13 cellular contexts compared by ENCODE assay signal in the genomic region with DNA sequence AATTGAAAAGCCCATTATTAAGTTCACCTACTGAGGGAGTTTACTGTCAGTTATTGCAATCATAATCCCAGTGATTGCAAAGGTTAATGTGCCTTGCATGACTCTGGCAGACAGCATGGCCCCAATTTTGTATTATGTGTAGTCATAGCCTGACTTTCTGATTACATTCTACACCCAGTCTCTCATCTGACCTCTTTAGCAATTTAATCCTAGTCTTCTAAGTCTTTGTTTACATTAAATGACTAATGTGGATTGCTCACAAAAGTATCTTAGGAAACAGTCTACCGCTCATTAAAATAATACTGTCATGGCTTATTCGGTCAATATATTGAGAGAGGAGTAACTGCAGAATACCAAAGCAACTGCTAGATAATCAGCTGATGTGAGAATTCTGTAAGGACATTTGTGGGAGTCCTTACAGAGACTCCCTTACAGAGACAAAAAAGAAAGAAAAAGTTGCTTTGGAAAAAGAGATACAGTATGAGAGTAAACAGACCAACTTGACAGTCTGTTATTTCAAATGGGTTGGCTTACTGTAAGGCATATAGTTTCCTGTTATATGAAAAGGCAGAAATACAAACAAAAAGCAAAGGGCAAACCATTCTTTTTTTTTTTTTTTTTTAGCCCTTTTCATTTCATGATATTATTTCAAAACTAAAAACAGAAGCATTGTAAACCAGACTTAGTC. TPM values are rescaled to one million over a fixed set of nuclear protein-coding genes. Genes with fewer than 3 reads are reported as not detected.
DNase-seq lines count a peak whose midpoint lies in the region; ATAC-seq, FAIRE-seq and TF ChIP-seq lines count a peak whose summit lies in the region.
"Had no signal": no experiment of that assay in that cellular context is flagged by ENCODE, and none has a peak within 500 bp of the region (broad histone marks: within the 10 kb centered on the region; RNA-seq: fewer than 3 reads in every experiment).

No MANE protein-coding gene starts in this region.

- H3K9me3 Mint-ChIP-seq in activated CD4-positive, alpha-beta T cell treated with anti-CD3 and anti-CD28 coated beads, Interleukin-2, amount 10 ng/mL, durations not matched to agents 24 days and 14 days: no peaks in the 10 kb centered on the region
- H3K9me3 Mint-ChIP-seq: stimulated activated naive CD8-positive, alpha-beta T cell treated with anti-CD3 and anti-CD28 coated beads, Interleukin-15, Interleukin-2, amounts not matched to agents 100 ng/mL and 50 ng/mL, for 24 hours had no signal

- peaks cover 30% of the 10 kb centered on the region for H3K4me1 Mint-ChIP-seq in activated CD4-positive, alpha-beta T cell treated with anti-CD3 and anti-CD28 coated beads, Interleukin-2, amount 10 ng/mL, durations not matched to agents 24 days and 14 days

- H3K9ac ChIP-seq in fibroblast of lung (ENCODE audit: insufficient read depth, low read length): no peak overlapping the region

- no peak overlapping the region for H2AFZ ChIP-seq in PC-9
- no peak overlapping the region for H2AFZ ChIP-seq in fibroblast of lung (ENCODE audit: low read length)

- no peak overlapping the region for H3K4me3 ChIP-seq in PC-9
- no peak overlapping the region for H3K4me3 ChIP-seq in fibroblast of lung (replicated peaks in 1 of 4; ENCODE audit: control extremely low read depth in 1 of 4, insufficient read depth in 1 of 4, low read depth in 3 of 4, low read length in 4 of 4)
- no peak overlapping the region for H3K4me3 ChIP-seq in small intestine (ENCODE audit: low read depth in 1 of 2, low read length in 2 of 2)
- H3K4me3 ChIP-seq: prostate gland had no signal

- 0 out of 2 replicates have a peak, but pooled peaks cover 3% of the 10 kb centered on the region for H3K9me2 ChIP-seq in PC-9 (ENCODE audit: insufficient read depth)

- no peaks in the 10 kb centered on the region for H3K27me3 ChIP-seq in PC-9 (ENCODE audit: insufficient read depth, low read depth)
- no peaks in the 10 kb centered on the region for H3K27me3 ChIP-seq in fibroblast of lung (ENCODE audit: control insufficient read depth, insufficient read depth, low read length)
- H3K27me3 ChIP-seq in small intestine (ENCODE audit: control insufficient read depth in 2 of 2, insufficient read depth in 2 of 2, low read length in 2 of 2): no peaks in the 10 kb centered on the region

- CTCF ChIA-PET in PC-9 (lab: Charles Lee): interaction anchor here (0.6 kb wide), 1 partner anchor 119 kb away, joined by 3 read pairs; no protein-coding TSS in a partner anchor

- H4K20me1 ChIP-seq in PC-9 (ENCODE audit: insufficient read depth): no peaks in the 10 kb centered on the region
- H4K20me1 ChIP-seq in fibroblast of lung (ENCODE audit: control insufficient read depth, extremely low read depth, insufficient read depth, low read length): no peaks in the 10 kb centered on the region

- H3K9me3 ChIP-seq in PC-9 (ENCODE audit: insufficient read depth, low read depth): no peaks in the 10 kb centered on the region
- no peaks in the 10 kb centered on the region for H3K9me3 ChIP-seq in fibroblast of lung (ENCODE audit: control insufficient read depth, insufficient read depth, low read depth, low read length)
- H3K9me3 ChIP-seq in small intestine (ENCODE audit: control insufficient read depth, low read depth): no peaks in the 10 kb centered on the region
- H3K9me3 ChIP-seq: prostate gland had no signal

- no peak for TF ChIP-seq CTCF in PC-9 (conservative IDR thresholded peaks at IDR 0.05)
- TF ChIP-seq CTCF in fibroblast of lung (conservative IDR thresholded peaks at IDR 0.05 in 1 of 2, IDR thresholded peaks at IDR 0.05 in 1 of 2; ENCODE audit: low read depth in 1 of 2, low read length in 2 of 2): no peak

- H3K36me3 Mint-ChIP-seq in activated CD4-positive, alpha-beta T cell treated with anti-CD3 and anti-CD28 coated beads, Interleukin-2, amount 10 ng/mL, durations not matched to agents 24 days and 14 days (ENCODE audit: low read depth): peaks cover 41% of the 10 kb centered on the region

- no peak overlapping the region for H3K4me3 Mint-ChIP-seq in activated CD4-positive, alpha-beta T cell treated with anti-CD3 and anti-CD28 coated beads, Interleukin-2, amount 10 ng/mL, durations not matched to agents 24 days and 14 days
- H3K4me3 Mint-ChIP-seq: B cell; stimulated activated naive CD8-positive, alpha-beta T cell treated with anti-CD3 and anti-CD28 coated beads, Interleukin-15, Interleukin-2, amounts not matched to agents 100 ng/mL and 50 ng/mL, for 24 hours had no signal

- no peak for FAIRE-seq in small intestine (lab: Jason Lieb, UNC)

- H3K36me3 ChIP-seq in PC-9 (ENCODE audit: low read depth) (peaks cover 25% of the 10 kb centered on the region), fibroblast of lung (ENCODE audit: control insufficient read depth, insufficient read depth, low read length) (peaks cover 8% of the 10 kb centered on the region), small intestine (ENCODE audit: control insufficient read depth in 2 of 2, insufficient read depth in 2 of 2, low read length in 2 of 2) (peaks cover 1 to 4% of the 10 kb centered on the region in 2 donors)
- H3K36me3 ChIP-seq: prostate gland had no signal

- WGBS in small intestine, 3 donors: 34 to 62% (median 55%) methylated on average over 2 of the region's 2 CpGs

- no peak for DNase-seq in activated CD4-positive, alpha-beta T cell treated with anti-CD3 and anti-CD28 coated beads, Interleukin-2, amount 10 ng/mL, durations not matched to agents 24 days and 14 days
- DNase-seq in activated CD4-positive, alpha-beta T cell treated with anti-CD3 and anti-CD28 coated beads for 48 hours: no peak
- DNase-seq in PC-9 (peak in 1 of 2 experiments; percentile 95), fibroblast of lung (ENCODE audit: low read depth in 2 of 2) (peak; percentile 80 to 86), small intestine (peak; percentile 57), epidermal melanocyte (ENCODE audit: insufficient read length, low spot score) (no peak), NCI-H446 treated with DMSO at 0.1 percent for 48 hours (lab: John Stamatoyannopoulos, UW) (no peak)
- DNase-seq: activated naive CD4-positive, alpha-beta T cell treated with Interleukin-2 at 50 U/mL for 16 hours; MM.1S had no signal

- no peak for ATAC-seq in GM21515 (IDR thresholded peaks at IDR 0.05; ENCODE audit: unreplicated experiment)

- H3K27ac ChIP-seq in PC-9 (peak overlapping the region; percentile 88), fibroblast of lung (ENCODE audit: insufficient read depth, low read length) (peak overlapping the region; percentile 53), small intestine (ENCODE audit: low read depth in 1 of 2, low read length in 1 of 2) (no peak overlapping the region)
- H3K27ac ChIP-seq: prostate gland had no signal

- POLR2A ChIA-PET in PC-9 (lab: Charles Lee; ENCODE audit: unreplicated experiment): interaction anchor here (0.7 kb wide), 1 partner anchor 442 kb away, joined by 6 read pairs; no protein-coding TSS in a partner anchor

- H3K4me2 ChIP-seq in PC-9 (peak overlapping the region; percentile 55), fibroblast of lung (ENCODE audit: extremely low read depth, insufficient read depth, low read length) (peak overlapping the region; percentile 66)

- H3F3A ChIP-seq in PC-9 (ENCODE audit: insufficient read depth, low read depth): peaks cover 37% of the 10 kb centered on the region

- H3K27me3 Mint-ChIP-seq in activated CD4-positive, alpha-beta T cell treated with anti-CD3 and anti-CD28 coated beads, Interleukin-2, amount 10 ng/mL, durations not matched to agents 24 days and 14 days: no peaks in the 10 kb centered on the region
- H3K27me3 Mint-ChIP-seq: B cell; stimulated activated naive CD8-positive, alpha-beta T cell treated with anti-CD3 and anti-CD28 coated beads, Interleukin-15, Interleukin-2, amounts not matched to agents 100 ng/mL and 50 ng/mL, for 24 hours had no signal

- no TSS peak for BruUV-seq in PC-9 (replicated peaks; lab: Mats Ljungman, UMichigan)

- peaks cover 34% of the 10 kb centered on the region for H3K4me1 ChIP-seq in PC-9 (replicated peaks; ENCODE audit: insufficient read depth)
- H3K4me1 ChIP-seq in fibroblast of lung (ENCODE audit: control insufficient read depth, extremely low read depth, insufficient read depth, low read length): peaks cover 8% of the 10 kb centered on the region
- H3K4me1 ChIP-seq in small intestine (ENCODE audit: control insufficient read depth in 2 of 2, insufficient read depth in 1 of 2, low read depth in 1 of 2, low read length in 1 of 2): no peaks in the 10 kb centered on the region
- H3K4me1 ChIP-seq: prostate gland had no signal

- H3K79me2 ChIP-seq in PC-9 (ENCODE audit: low read depth) (peaks cover 68% of the 10 kb centered on the region), fibroblast of lung (ENCODE audit: control insufficient read depth, insufficient read depth, low read length) (no peaks in the 10 kb centered on the region)

- intact Hi-C loops in activated CD4-positive, alpha-beta T cell treated with anti-CD3 and anti-CD28 coated beads, Interleukin-2, amount 10 ng/mL, durations not matched to agents 24 days and 14 days (cut with micrococcal nuclease): no loop called here
- intact Hi-C loops in PC-9 (cut with micrococcal nuclease; ENCODE audit: unreplicated experiment): no loop called here

- H3K27ac Mint-ChIP-seq in activated CD4-positive, alpha-beta T cell treated with anti-CD3 and anti-CD28 coated beads, Interleukin-2, amount 10 ng/mL, durations not matched to agents 24 days and 14 days: peak overlapping the region; percentile 76
- H3K27ac Mint-ChIP-seq: B cell had no signal

RNA-seq across cellular contexts. Expression of a gene that starts 42.8 kb away (rescaled TPM):
- 78.4 and 79.8 TPM in 2 replicates for total RNA-seq in activated CD4-positive, alpha-beta T cell treated with anti-CD3 and anti-CD28 coated beads, Interleukin-2, amount 10 ng/mL, durations not matched to agents 24 days and 14 days
- total RNA-seq in PC-9 (2021) (56.0 and 72.9 TPM in 2 replicates), fibroblast of lung (16.2 and 23.1 TPM in 2 replicates)
- polyA plus RNA-seq in fibroblast of lung (30.7 and 31.0 TPM in 2 replicates), small intestine (10 to 100 TPM; 18.4 to 22.4 (median 22.1) TPM)
- polyA plus RNA-seq in fibroblast of lung (2012): 18.8 and 19.4 TPM in 2 replicates
- polyA minus RNA-seq in fibroblast of lung (ENCODE audit: low replicate concordance): 24.7 and 35.3 TPM in 2 replicates

Comparison
In these comparisons a context has a peak if more than half of its experiments do, and no peak if none do; other contexts are left out.
1. DNase-seq: peak in fibroblast of lung (2 of 2) and small intestine (single experiment); none in activated CD4-positive, alpha-beta T cell treated with anti-CD3 and anti-CD28 coated beads, Interleukin-2, amount 10 ng/mL, durations not matched to agents 24 days and 14 days (single experiment), activated CD4-positive, alpha-beta T cell treated with anti-CD3 and anti-CD28 coated beads for 48 hours (single experiment), epidermal melanocyte (single experiment) and NCI-H446 treated with DMSO at 0.1 percent for 48 hours (single experiment).
2. H3K27ac ChIP-seq: peak in PC-9 (single experiment) and fibroblast of lung (single experiment); none in small intestine (0 of 2).